ENCODE assay signal across 10 cellular contexts in the genomic region with DNA sequence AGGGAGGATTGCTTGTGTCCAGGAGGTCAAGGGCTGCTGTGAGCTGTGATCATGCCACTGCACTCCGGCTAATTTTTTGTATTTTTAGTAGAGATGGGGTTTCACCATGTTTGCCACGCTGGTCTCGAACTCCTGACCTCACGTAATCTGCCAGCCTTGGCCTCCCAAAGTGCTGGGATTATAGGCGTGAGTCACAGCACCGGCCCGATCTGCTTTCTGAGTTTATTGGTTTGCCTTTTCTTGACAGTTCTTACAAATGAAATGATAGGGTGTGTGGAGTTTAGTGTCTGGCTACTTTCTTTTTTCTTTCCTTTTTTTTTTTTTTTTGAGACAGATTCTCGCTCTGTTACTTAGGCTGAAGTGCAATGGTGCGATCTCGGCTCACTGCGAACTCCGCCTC. TPM values are rescaled to one million over a fixed set of nuclear protein-coding genes. Genes with fewer than 3 reads are reported as not detected.
DNase-seq lines count a peak whose midpoint lies in the region; TF ChIP-seq lines count a peak whose summit lies in the region.
"Had no signal": no experiment of that assay in that cellular context is flagged by ENCODE, and none has a peak within 500 bp of the region (broad histone marks: within the 10 kb centered on the region; RNA-seq: fewer than 3 reads in every experiment).

No MANE protein-coding gene starts in this region.

- H3K27ac ChIP-seq in PC-9 (no peak overlapping the region), rectal smooth muscle tissue (ENCODE audit: low read depth, low read length) (peak overlapping the region; percentile 77)

- peaks cover 57% of the 10 kb centered on the region for H3F3A ChIP-seq in PC-9 (ENCODE audit: insufficient read depth, low read depth)

- no peak overlapping the region for H3K9ac ChIP-seq in rectal smooth muscle tissue (ENCODE audit: low read length)

- BruUV-seq in PC-9 (replicated peaks; lab: Mats Ljungman, UMichigan), result no TSS peak

- H3K4me1 ChIP-seq in PC-9 (replicated peaks; ENCODE audit: insufficient read depth) (peaks cover 55% of the 10 kb centered on the region), rectal smooth muscle tissue (ENCODE audit: control insufficient read depth, insufficient read depth, low read length) (no peaks in the 10 kb centered on the region)

- H3K4me2 ChIP-seq in PC-9, result peak overlapping the region; percentile 70

- DNase-seq in EH (ENCODE audit: low read depth) (peak; percentile 21), PC-9 (no peak), epithelial cell of proximal tubule (ENCODE audit: low read depth) (no peak), nucleus accumbens (lab: John Stamatoyannopoulos, UW) (no peak), NCI-H2081 (lab: John Stamatoyannopoulos, UW) (no peak), HuH-7 (ENCODE audit: low spot score) (no peak), NK-92 (lab: John Stamatoyannopoulos, UW; ENCODE audit: unreplicated experiment) (no peak)
- DNase-seq: NCI-H345; stimulated activated CD4-positive, alpha-beta T cell treated with anti-CD3 and anti-CD28 coated beads, Interleukin-1b, Interleukin-23, amount 100 ng/mL, for 48 hours had no signal

- POLR2A ChIA-PET in PC-9 (lab: Charles Lee; ENCODE audit: unreplicated experiment), result interaction anchor here (0.7 to 0.8 kb wide), 2 partner anchors 68 to 119 kb away, joined by 3 read pairs; no protein-coding TSS in a partner anchor

- TF ChIP-seq CTCF in PC-9 (conservative IDR thresholded peaks at IDR 0.05) (no peak), epithelial cell of proximal tubule (conservative IDR thresholded peaks at IDR 0.05; ENCODE audit: low read depth, low read length) (no peak)

- peak overlapping the region; percentile 70 for H3K4me3 ChIP-seq in PC-9
- peak overlapping the region; percentile 96 for H3K4me3 ChIP-seq in epithelial cell of proximal tubule (ENCODE audit: low read depth, low read length)
- H3K4me3 ChIP-seq in rectal smooth muscle tissue (ENCODE audit: low read length), result peak overlapping the region; percentile 92

- no peaks in the 10 kb centered on the region for H3K9me2 ChIP-seq in PC-9 (ENCODE audit: insufficient read depth)

- no peaks in the 10 kb centered on the region for H4K20me1 ChIP-seq in PC-9 (ENCODE audit: insufficient read depth)

- H3K79me2 ChIP-seq in PC-9 (ENCODE audit: low read depth), result peaks cover 38% of the 10 kb centered on the region

- intact Hi-C loops in PC-9 (cut with micrococcal nuclease; ENCODE audit: unreplicated experiment), result loop anchor here (5.0 kb wide), 1 partner anchor 35 kb away; no protein-coding TSS in a partner anchor

- H3K9me3 ChIP-seq in PC-9 (ENCODE audit: insufficient read depth, low read depth), result no peaks in the 10 kb centered on the region

- H2AFZ ChIP-seq in PC-9, result peak overlapping the region; percentile 93; the same call in 1 of the 2 replicates

- H3K27me3 ChIP-seq in PC-9 (ENCODE audit: insufficient read depth, low read depth) (no peaks in the 10 kb centered on the region), rectal smooth muscle tissue (ENCODE audit: control insufficient read depth, insufficient read depth, low read length) (no peaks in the 10 kb centered on the region)

- no peaks in the 10 kb centered on the region for H3K36me3 ChIP-seq in PC-9 (ENCODE audit: low read depth)
- peaks cover 3% of the 10 kb centered on the region for H3K36me3 ChIP-seq in rectal smooth muscle tissue (ENCODE audit: control insufficient read depth, insufficient read depth, low read length)

- CTCF ChIA-PET in PC-9 (lab: Charles Lee), result no interaction called here

RNA-seq across cellular contexts. Expression of a gene that starts 0.8 kb away (rescaled TPM):
- total RNA-seq in PC-9 (2021) (5.0 and 6.7 TPM in 2 replicates), epithelial cell of proximal tubule (4.6 TPM in 2 replicates)

RNA-seq across cellular contexts. Expression of a gene that starts 1.1 kb away (rescaled TPM):
- total RNA-seq in PC-9 (2021), result not detected in 2 replicates
- not detected in 2 replicates for total RNA-seq in epithelial cell of proximal tubule

RNA-seq across cellular contexts. Expression of a gene that starts 25.3 kb away (rescaled TPM):
- total RNA-seq in PC-9 (2021) (40.9 and 49.0 TPM in 2 replicates), epithelial cell of proximal tubule (5.8 and 10.1 TPM in 2 replicates)

RNA-seq across cellular contexts. Expression of a gene that starts 45.2 kb away (rescaled TPM):
- total RNA-seq in PC-9 (2021) (47.7 and 52.9 TPM in 2 replicates), epithelial cell of proximal tubule (9.5 and 11.2 TPM in 2 replicates)
